In genomic region chr2:36657703-36658102, GRCh38 we compare ENCODE assay signal across 1 cellular context.
TF ChIP-seq lines count a peak whose summit lies in the region.

No MANE protein-coding gene starts in this region.

TF ChIP-seq in IMR-90, 13 proteins besides CTCF, POLR2A, EP300 and RAD21:
- TF ChIP-seq MAZ (IDR thresholded peaks at IDR 0.05; ENCODE audit: borderline replicate concordance, low read depth, low read length) (no peak), MXI1 (IDR thresholded peaks at IDR 0.05; ENCODE audit: borderline replicate concordance, low read depth, low read length) (no peak), MAFK (IDR thresholded peaks at IDR 0.05; ENCODE audit: low read depth, low read length) (no peak)
TF ChIP-seq in IMR-90: peak in this region for 0.
